8 cellular contexts compared by ENCODE assay signal in the genomic region with DNA sequence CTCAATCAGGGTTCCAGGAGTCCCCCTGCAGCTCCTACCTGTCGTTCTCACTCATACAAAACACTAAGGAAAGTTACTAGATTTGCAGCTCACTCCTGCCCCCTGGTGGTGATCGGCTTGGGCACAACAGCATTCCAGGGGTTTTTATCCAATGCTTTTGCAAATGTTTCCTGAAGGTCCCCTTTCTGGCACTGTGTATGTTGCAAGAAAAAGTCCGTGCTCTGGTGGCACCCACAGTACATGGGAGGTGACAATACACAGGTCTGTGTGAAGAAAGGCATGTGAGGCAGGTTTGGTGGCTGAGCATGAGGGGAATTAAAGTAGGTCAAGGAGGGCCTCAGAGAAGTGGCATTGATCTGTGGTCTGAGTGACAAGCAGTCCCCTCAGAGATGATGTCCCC. TPM values are rescaled to one million over a fixed set of nuclear protein-coding genes. Genes with fewer than 3 reads are reported as not detected.
DNase-seq lines count a peak whose midpoint lies in the region; ATAC-seq and TF ChIP-seq lines count a peak whose summit lies in the region.

No MANE protein-coding gene starts in this region.

- H3K27ac Mint-ChIP-seq in activated T-helper 1 cell treated with anti-CD3 and anti-CD28 coated beads, Interleukin-12 subunit alpha, Interleukin-12 subunit beta, Interleukin-2, Interleukin-4 antibody, amounts not matched to agents 30 ng/mL and 10 ng/mL and 1 ng/mL, durations not matched to agents 14 hours and 24 hours and 36 hours: no peak overlapping the region

- H3K36me3 ChIP-seq in thoracic aorta: peaks cover 26% of the 10 kb centered on the region

- peak; percentile 82 for DNase-seq in DMS53 (lab: John Stamatoyannopoulos, UW)
- DNase-seq in LoVo (ENCODE audit: low spot score): peak; percentile 77
- DNase-seq in RWPE1 (ENCODE audit: low spot score): peak; percentile 64
- DNase-seq in activated T-helper 1 cell treated with anti-CD3 and anti-CD28 coated beads, Interleukin-12 subunit alpha, Interleukin-12 subunit beta, Interleukin-2, Interleukin-4 antibody, amounts not matched to agents 30 ng/mL and 10 ng/mL and 1 ng/mL, durations not matched to agents 14 hours and 24 hours and 36 hours (ENCODE audit: low spot score): peak; percentile 61
- DNase-seq in fibroblast of villous mesenchyme (ENCODE audit: low read depth): peak; percentile 81
- peak; percentile 39 for DNase-seq in occipital lobe (lab: John Stamatoyannopoulos, UW)
- peak; percentile 76 for DNase-seq in thoracic aorta (ENCODE audit: low spot score)

- H3K27ac ChIP-seq in RWPE1 (no peak overlapping the region), thoracic aorta (no peak overlapping the region)

- no peaks in the 10 kb centered on the region for H3K27me3 Mint-ChIP-seq in activated T-helper 1 cell treated with anti-CD3 and anti-CD28 coated beads, Interleukin-12 subunit alpha, Interleukin-12 subunit beta, Interleukin-2, Interleukin-4 antibody, amounts not matched to agents 30 ng/mL and 10 ng/mL and 1 ng/mL, durations not matched to agents 14 hours and 24 hours and 36 hours (ENCODE audit: insufficient read depth)

- H3K4me3 Mint-ChIP-seq in activated T-helper 1 cell treated with anti-CD3 and anti-CD28 coated beads, Interleukin-12 subunit alpha, Interleukin-12 subunit beta, Interleukin-2, Interleukin-4 antibody, amounts not matched to agents 30 ng/mL and 10 ng/mL and 1 ng/mL, durations not matched to agents 14 hours and 24 hours and 36 hours: no peak overlapping the region

- H3K9me3 Mint-ChIP-seq in activated T-helper 1 cell treated with anti-CD3 and anti-CD28 coated beads, Interleukin-12 subunit alpha, Interleukin-12 subunit beta, Interleukin-2, Interleukin-4 antibody, amounts not matched to agents 30 ng/mL and 10 ng/mL and 1 ng/mL, durations not matched to agents 14 hours and 24 hours and 36 hours: no peaks in the 10 kb centered on the region

- CTCF ChIA-PET in RWPE1 (lab: Yijun Ruan, JAX): interaction anchor here (0.6 to 2.3 kb wide), 14 partner anchors 8 to 458 kb away, joined by 3 to 36 read pairs (median 4); a partner anchor contains a TSS

- no peaks in the 10 kb centered on the region for H3K27me3 ChIP-seq in thoracic aorta (replicated peaks; ENCODE audit: insufficient read depth)

- H3K4me1 Mint-ChIP-seq in activated T-helper 1 cell treated with anti-CD3 and anti-CD28 coated beads, Interleukin-12 subunit alpha, Interleukin-12 subunit beta, Interleukin-2, Interleukin-4 antibody, amounts not matched to agents 30 ng/mL and 10 ng/mL and 1 ng/mL, durations not matched to agents 14 hours and 24 hours and 36 hours (ENCODE audit: low read depth): peaks cover 11% of the 10 kb centered on the region

- H3K36me3 Mint-ChIP-seq in activated T-helper 1 cell treated with anti-CD3 and anti-CD28 coated beads, Interleukin-12 subunit alpha, Interleukin-12 subunit beta, Interleukin-2, Interleukin-4 antibody, amounts not matched to agents 30 ng/mL and 10 ng/mL and 1 ng/mL, durations not matched to agents 14 hours and 24 hours and 36 hours (ENCODE audit: low read depth): peaks cover 20% of the 10 kb centered on the region

- TF ChIP-seq CTCF in RWPE1 (conservative IDR thresholded peaks at IDR 0.05; ENCODE audit: low read depth) (peak; percentile 90), fibroblast of villous mesenchyme (IDR thresholded peaks at IDR 0.05; ENCODE audit: insufficient read depth, low read depth, low read length) (peak; percentile 94), thoracic aorta (IDR thresholded peaks at IDR 0.05) (peak; percentile 90)

- ATAC-seq in thoracic aorta (ENCODE audit: insufficient number of reproducible peaks, low FRiP score, low read depth): peak; percentile 66
- no peak for ATAC-seq in HG03354 (IDR thresholded peaks at IDR 0.05; ENCODE audit: poor library complexity, severe bottlenecking, unreplicated experiment)

- intact Hi-C loops in activated T-helper 1 cell treated with anti-CD3 and anti-CD28 coated beads, Interleukin-12 subunit alpha, Interleukin-12 subunit beta, Interleukin-2, Interleukin-4 antibody, amounts not matched to agents 30 ng/mL and 10 ng/mL and 1 ng/mL, durations not matched to agents 14 hours and 24 hours and 36 hours (cut with micrococcal nuclease): loop anchor here (1.0 to 10.0 kb wide), 5 partner anchors 120 to 458 kb away; a partner anchor contains a TSS

- H3K4me3 ChIP-seq in fibroblast of villous mesenchyme (ENCODE audit: low read depth, low read length) (no peak overlapping the region), thoracic aorta (no peak overlapping the region)

- POLR2A ChIA-PET in RWPE1 (lab: Yijun Ruan, JAX; ENCODE audit: low non-redundant PET): interaction anchor here (0.7 to 1.6 kb wide), 2 partner anchors 9 to 120 kb away, joined by 5 to 6 read pairs; a partner anchor contains a TSS

- no peaks in the 10 kb centered on the region for H3K9me3 ChIP-seq in thoracic aorta

- no peaks in the 10 kb centered on the region for H3K4me1 ChIP-seq in thoracic aorta (ENCODE audit: control insufficient read depth in 1 of 2, low read depth in 2 of 2)

RNA-seq across cellular contexts. Expression of a gene that starts 8.6 kb away (rescaled TPM):
- 268 and 271 TPM in 2 replicates for total RNA-seq in activated T-helper 1 cell treated with anti-CD3 and anti-CD28 coated beads, Interleukin-12 subunit alpha, Interleukin-12 subunit beta, Interleukin-2, Interleukin-4 antibody, amounts not matched to agents 30 ng/mL and 10 ng/mL and 1 ng/mL, durations not matched to agents 14 hours and 24 hours and 36 hours
- 83.8 and 96.6 TPM in 2 replicates for total RNA-seq in fibroblast of villous mesenchyme
- 26.5 TPM for total RNA-seq in occipital lobe
- 10 to 100 TPM; 79.3 to 96.7 TPM for total RNA-seq in thoracic aorta

RNA-seq across cellular contexts. Expression of a gene that starts 14.4 kb away (rescaled TPM):
- 320 and 326 TPM in 2 replicates for total RNA-seq in activated T-helper 1 cell treated with anti-CD3 and anti-CD28 coated beads, Interleukin-12 subunit alpha, Interleukin-12 subunit beta, Interleukin-2, Interleukin-4 antibody, amounts not matched to agents 30 ng/mL and 10 ng/mL and 1 ng/mL, durations not matched to agents 14 hours and 24 hours and 36 hours
- total RNA-seq in fibroblast of villous mesenchyme: 140 and 164 TPM in 2 replicates
- total RNA-seq in occipital lobe: 43.7 TPM
- 100 to 1,000 TPM; 133 to 166 TPM for total RNA-seq in thoracic aorta

RNA-seq across cellular contexts. Expression of a gene that starts 31.4 kb away (rescaled TPM):
- total RNA-seq in activated T-helper 1 cell treated with anti-CD3 and anti-CD28 coated beads, Interleukin-12 subunit alpha, Interleukin-12 subunit beta, Interleukin-2, Interleukin-4 antibody, amounts not matched to agents 30 ng/mL and 10 ng/mL and 1 ng/mL, durations not matched to agents 14 hours and 24 hours and 36 hours: 67.7 and 71.1 TPM in 2 replicates
- total RNA-seq in fibroblast of villous mesenchyme (3.9 and 4.8 TPM in 2 replicates), occipital lobe (5.6 TPM), thoracic aorta (10 to 100 TPM; 24.9 to 25.5 TPM)

RNA-seq across cellular contexts. Expression of a gene that starts 49.5 kb away (rescaled TPM):
- 107 and 114 TPM in 2 replicates for total RNA-seq in activated T-helper 1 cell treated with anti-CD3 and anti-CD28 coated beads, Interleukin-12 subunit alpha, Interleukin-12 subunit beta, Interleukin-2, Interleukin-4 antibody, amounts not matched to agents 30 ng/mL and 10 ng/mL and 1 ng/mL, durations not matched to agents 14 hours and 24 hours and 36 hours
- 4.3 and 7.4 TPM in 2 replicates for total RNA-seq in fibroblast of villous mesenchyme
- 0.94 TPM for total RNA-seq in occipital lobe
- 1 to 10 TPM; 3.5 to 8.0 TPM for total RNA-seq in thoracic aorta

RNA-seq across cellular contexts. Expression of a gene that starts 55.6 kb away (rescaled TPM):
- 92.5 and 92.8 TPM in 2 replicates for total RNA-seq in activated T-helper 1 cell treated with anti-CD3 and anti-CD28 coated beads, Interleukin-12 subunit alpha, Interleukin-12 subunit beta, Interleukin-2, Interleukin-4 antibody, amounts not matched to agents 30 ng/mL and 10 ng/mL and 1 ng/mL, durations not matched to agents 14 hours and 24 hours and 36 hours
- total RNA-seq in fibroblast of villous mesenchyme (10.4 and 11.0 TPM in 2 replicates), occipital lobe (3.0 TPM), thoracic aorta (10 to 100 TPM; 31.8 to 33.4 TPM)
